In genomic region chr11:62707277-62707771, GRCh38 we compare ENCODE assay signal across 8 cellular contexts. TPM values are rescaled to one million over a fixed set of nuclear protein-coding genes. Genes with fewer than 3 reads are reported as not detected.
A peak's percentile ranks its signal among the peaks of the same experiment; 100 is the strongest.
DNase-seq lines count a peak whose midpoint lies in the region; ATAC-seq, FAIRE-seq and TF ChIP-seq lines count a peak whose summit lies in the region.

Gene BSCL2, minus strand, starts transcription at chr11:62707424. Its CDS starts 229 bp downstream, at chr11:62707195.
Gene GNG3, plus strand, starts transcription at chr11:62707676. Its CDS starts 620 bp downstream, at chr11:62708296.

- H3K4me1 ChIP-seq in keratinocyte (ENCODE audit: control insufficient read depth, extremely low read depth, insufficient read depth, low read length): peaks cover 36% of the 10 kb centered on the region

- H3K9ac ChIP-seq in keratinocyte (ENCODE audit: control insufficient read depth, extremely low read depth, insufficient read depth, low read length): peak within 1 kb of the TSS; percentile 88

- H3K27me3 ChIP-seq in AG04450 (ENCODE audit: control insufficient read depth, insufficient read depth, low read length) (no peaks in the 10 kb centered on the region), keratinocyte (ENCODE audit: control insufficient read depth, extremely low read depth, insufficient read depth, low read length) (no peaks in the 10 kb centered on the region)

- no peaks in the 10 kb centered on the region for H3K27me3 Mint-ChIP-seq in IgD-negative memory B cell
- no peaks in the 10 kb centered on the region for H3K27me3 Mint-ChIP-seq in stimulated activated naive CD8-positive, alpha-beta T cell treated with anti-CD3 and anti-CD28 coated beads, Interleukin-15, amount 100 ng/mL, for 72 hours

- H4K20me1 ChIP-seq in keratinocyte (ENCODE audit: control insufficient read depth, extremely low read depth, insufficient read depth, low read length): no peaks in the 10 kb centered on the region

- CTCF ChIA-PET in AG04450 (lab: Charles Lee): no interaction called here

- H3K36me3 Mint-ChIP-seq in IgD-negative memory B cell: peaks cover 3% of the 10 kb centered on the region

- no peaks in the 10 kb centered on the region for H3K79me2 ChIP-seq in keratinocyte (ENCODE audit: control insufficient read depth, insufficient read depth, low read length)

- H3K9me3 ChIP-seq in AG04450 (ENCODE audit: control insufficient read depth, insufficient read depth, low read length) (no peaks in the 10 kb centered on the region), keratinocyte (ENCODE audit: control insufficient read depth, low read depth, low read length) (no peaks in the 10 kb centered on the region)

- peak within 1 kb of the TSS; percentile 99 for H3K4me2 ChIP-seq in keratinocyte (ENCODE audit: control insufficient read depth, extremely low read depth, insufficient read depth, low read depth, low read length)

- no peak for DNase-seq in AG04450 (ENCODE audit: low read depth, low spot score)
- DNase-seq in astrocyte of the hippocampus (ENCODE audit: low read depth, low spot score): peak; percentile 81
- no peak for DNase-seq in keratinocyte (ENCODE audit: low read depth, low spot score)
- no peak for DNase-seq in stimulated activated naive CD8-positive, alpha-beta T cell treated with anti-CD3 and anti-CD28 coated beads, Interleukin-15, amount 100 ng/mL, for 72 hours
- DNase-seq in NCI-H2029 (lab: John Stamatoyannopoulos, UW): no peak
- no peak for DNase-seq in mucosa of gallbladder (ENCODE audit: low spot score)

- peak within 1 kb of the TSS; percentile 77 for H2AFZ ChIP-seq in keratinocyte (ENCODE audit: control insufficient read depth, low read length)

- POLR2A ChIA-PET in AG04450 (lab: Yijun Ruan, JAX): interaction anchor here (1.2 to 1.4 kb wide), 2 partner anchors 28 to 134 kb away, joined by 3 to 5 read pairs; no protein-coding TSS in a partner anchor

- H3K4me3 Mint-ChIP-seq in IgD-negative memory B cell: peak within 1 kb of the TSS; percentile 90 to 99 (median 94)
- peak within 1 kb of the TSS; percentile 95 to 96 for H3K4me3 Mint-ChIP-seq in stimulated activated naive CD8-positive, alpha-beta T cell treated with anti-CD3 and anti-CD28 coated beads, Interleukin-15, amount 100 ng/mL, for 72 hours

- H3K4me1 Mint-ChIP-seq in IgD-negative memory B cell: peaks cover 28 to 37% (median 32%) of the 10 kb centered on the region in 3 donors
- H3K4me1 Mint-ChIP-seq in stimulated activated naive CD8-positive, alpha-beta T cell treated with anti-CD3 and anti-CD28 coated beads, Interleukin-15, amount 100 ng/mL, for 72 hours: peaks cover 62% of the 10 kb centered on the region

- no peak for ATAC-seq in stimulated activated naive CD8-positive, alpha-beta T cell treated with anti-CD3 and anti-CD28 coated beads, Interleukin-15, amount 100 ng/mL, for 72 hours
- no peak for ATAC-seq in HG03439 (IDR thresholded peaks at IDR 0.05; ENCODE audit: unreplicated experiment)

- FAIRE-seq in keratinocyte (lab: Jason Lieb, UNC): no peak

- H3K27ac Mint-ChIP-seq in IgD-negative memory B cell: peak within 1 kb of the TSS; percentile 96 to 97 (median 96)
- peak within 1 kb of the TSS; percentile 93 to 97 for H3K27ac Mint-ChIP-seq in stimulated activated naive CD8-positive, alpha-beta T cell treated with anti-CD3 and anti-CD28 coated beads, Interleukin-15, amount 100 ng/mL, for 72 hours

- peak within 1 kb of the TSS; percentile 52 for H3K4me3 ChIP-seq in AG04450 (ENCODE audit: low read depth, low read length)
- H3K4me3 ChIP-seq in keratinocyte (ENCODE audit: control insufficient read depth in 2 of 3, extremely low read depth in 1 of 3, insufficient read depth in 2 of 3, low read depth in 1 of 3, low read length in 3 of 3): peak within 1 kb of the TSS; percentile 31 to 59 (median 53)

- TF ChIP-seq CTCF in AG04450 (IDR thresholded peaks at IDR 0.05; ENCODE audit: low read depth, low read length) (no peak), keratinocyte (optimal IDR thresholded peaks at IDR 0.05 in 1 of 3, IDR thresholded peaks at IDR 0.05 in 1 of 3, conservative IDR thresholded peaks at IDR 0.05 in 1 of 3; ENCODE audit: extremely low read depth in 1 of 3, insufficient read depth in 2 of 3, low read length in 3 of 3) (no peak)

- dilution Hi-C loops in keratinocyte (cut with MboI; ENCODE audit: extremely low pct_ligation_motif_present, low sequenced_read_pairs): no loop called here

- no peaks in the 10 kb centered on the region for H3K9me1 ChIP-seq in keratinocyte (ENCODE audit: control insufficient read depth, extremely low read depth, insufficient read depth, low read length)

- no peaks in the 10 kb centered on the region for H3K9me3 Mint-ChIP-seq in IgD-negative memory B cell
- no peaks in the 10 kb centered on the region for H3K9me3 Mint-ChIP-seq in stimulated activated naive CD8-positive, alpha-beta T cell treated with anti-CD3 and anti-CD28 coated beads, Interleukin-15, amount 100 ng/mL, for 72 hours

- peak within 1 kb of the TSS; percentile 21 for H3K27ac ChIP-seq in AG04450 (ENCODE audit: low read depth, low read length)
- peak within 1 kb of the TSS; percentile 93 for H3K27ac ChIP-seq in keratinocyte (ENCODE audit: control insufficient read depth, insufficient read depth, low read length)

- H3K36me3 ChIP-seq in keratinocyte (ENCODE audit: control insufficient read depth in 2 of 2, extremely low read depth in 1 of 2, insufficient read depth in 2 of 2, low read length in 2 of 2): peaks cover 3 to 13% of the 10 kb centered on the region in 2 experiments

RNA-seq across cellular contexts. Expression of gene BSCL2, which starts in this region (rescaled TPM):
- 42.8 and 63.7 TPM in 2 replicates for polyA plus RNA-seq in AG04450 (2011; rRNA removed)
- polyA minus RNA-seq in AG04450 (2011; rRNA and poly(A)+ RNA removed): 59.3 and 81.9 TPM in 2 replicates
- 48.2 TPM for polyA plus RNA-seq in IgD-negative memory B cell
- 21.9 to 50.5 TPM (median 38.6 TPM) in 3 replicates for polyA plus RNA-seq in keratinocyte
- 3.9 TPM for polyA plus RNA-seq in keratinocyte (2011; ENCODE audit: low read depth)
- polyA plus RNA-seq in keratinocyte (2011; cell fraction: cytosol; rRNA removed): 34.8 and 37.2 TPM in 2 replicates
- 18.7 and 37.1 TPM in 2 replicates for polyA plus RNA-seq in keratinocyte (2011; cell fraction: nucleus; rRNA removed)
- 22.3 and 57.9 TPM in 2 replicates for polyA plus RNA-seq in keratinocyte (2012; ENCODE audit: low replicate concordance)
- 50.9 to 87.0 TPM (median 71.8 TPM) in 3 replicates for polyA minus RNA-seq in keratinocyte
- polyA minus RNA-seq in keratinocyte (2011; cell fraction: cytosol; rRNA and poly(A)+ RNA removed): 55.4 TPM
- polyA minus RNA-seq in keratinocyte (2011; cell fraction: nucleus; rRNA and poly(A)+ RNA removed): 19.2 and 19.8 TPM in 2 replicates
- total RNA-seq in mucosa of gallbladder: 108 TPM

RNA-seq across cellular contexts. Expression of gene GNG3, which starts in this region (rescaled TPM):
- polyA plus RNA-seq in AG04450 (2011; rRNA removed) (0.11 TPM in 1 of 2 replicates, not detected in the other), IgD-negative memory B cell (13.3 TPM), keratinocyte (not detected in 3 replicates)
- polyA minus RNA-seq in AG04450 (2011; rRNA and poly(A)+ RNA removed): not detected in 2 replicates
- not detected for polyA plus RNA-seq in keratinocyte (2011; ENCODE audit: low read depth)
- not detected in 2 replicates for polyA plus RNA-seq in keratinocyte (2011; cell fraction: cytosol; rRNA removed)
- not detected in 2 replicates for polyA plus RNA-seq in keratinocyte (2011; cell fraction: nucleus; rRNA removed)
- not detected in 2 replicates for polyA plus RNA-seq in keratinocyte (2012; ENCODE audit: low replicate concordance)
- not detected in 3 replicates for polyA minus RNA-seq in keratinocyte
- not detected for polyA minus RNA-seq in keratinocyte (2011; cell fraction: cytosol; rRNA and poly(A)+ RNA removed)
- not detected in 2 replicates for polyA minus RNA-seq in keratinocyte (2011; cell fraction: nucleus; rRNA and poly(A)+ RNA removed)
- 0.40 TPM for total RNA-seq in mucosa of gallbladder

Comparison
In these comparisons a context has a peak if more than half of its experiments do, and no peak if none do; other contexts are left out.
1. RNA of gene GNG3 (polyA plus RNA-seq): 13.3 TPM in IgD-negative memory B cell (single experiment); not detected in keratinocyte and 0.11 TPM in AG04450; every median in the first group is over 10 times any median in the second.